ENCODE assay signal across 8 cellular contexts in genomic region chr10:3091346-3091787, GRCh38. TPM values are rescaled to one million over a fixed set of nuclear protein-coding genes. Genes with fewer than 3 reads are reported as not detected.
DNase-seq lines count a peak whose midpoint lies in the region; ATAC-seq and TF ChIP-seq lines count a peak whose summit lies in the region.

No MANE protein-coding gene starts in this region.

- DNase-seq in CD4-positive, CD25-positive, alpha-beta regulatory T cell = peak in 1 of 3 donors; percentile 78
- DNase-seq in LNCaP clone FGC (ENCODE audit: low read depth) = peak; percentile 31
- DNase-seq in brain microvascular endothelial cell = peak; percentile 95
- DNase-seq in mucosa of descending colon = no peak
- DNase-seq in midbrain (lab: John Stamatoyannopoulos, UW) = no peak
- no peak for DNase-seq in NCI-H526 treated with DMSO at 0.1 percent for 48 hours (lab: John Stamatoyannopoulos, UW)

- H3K4me1 ChIP-seq in CD4-positive, CD25-positive, alpha-beta regulatory T cell (ENCODE audit: control insufficient read depth, insufficient read depth, low read length, poor library complexity, severe bottlenecking) = peaks cover 44% of the 10 kb centered on the region
- peaks cover 19% of the 10 kb centered on the region for H3K4me1 ChIP-seq in mucosa of descending colon (ENCODE audit: low read depth)

- TF ChIP-seq CTCF in LNCaP clone FGC (IDR thresholded peaks at IDR 0.05; ENCODE audit: control insufficient read depth, extremely low read depth, insufficient read depth) (no peak), brain microvascular endothelial cell (IDR thresholded peaks at IDR 0.05; ENCODE audit: low read depth, low read length, missing control alignments) (no peak), mucosa of descending colon (IDR thresholded peaks at IDR 0.05) (no peak)

- peak overlapping the region; percentile 33 for H3K27ac ChIP-seq in CD4-positive, CD25-positive, alpha-beta regulatory T cell (ENCODE audit: insufficient read depth, low read length, poor library complexity, severe bottlenecking)
- H3K27ac ChIP-seq in brain microvascular endothelial cell = peak overlapping the region; percentile 89

- intact Hi-C loops in mucosa of descending colon (cut with DNase I, micrococcal nuclease) = no loop called here

- H3K4me3 ChIP-seq in CD4-positive, CD25-positive, alpha-beta regulatory T cell (ENCODE audit: low read depth, low read length) = peak overlapping the region; percentile 44
- H3K4me3 ChIP-seq in LNCaP clone FGC (ENCODE audit: low read depth, low read length) = peak overlapping the region; percentile 26; the same call in 1 of the 2 replicates
- H3K4me3 ChIP-seq in brain microvascular endothelial cell (ENCODE audit: low read depth, low read length) = peak overlapping the region; percentile 3
- no peak overlapping the region for H3K4me3 ChIP-seq in mucosa of descending colon

- H3K27me3 Mint-ChIP-seq in CD4-positive, CD25-positive, alpha-beta regulatory T cell = no peaks in the 10 kb centered on the region

- H3K4me3 Mint-ChIP-seq in CD4-positive, CD25-positive, alpha-beta regulatory T cell = peak overlapping the region; percentile 5 to 76 (median 62)

- no peaks in the 10 kb centered on the region for H3K27me3 ChIP-seq in CD4-positive, CD25-positive, alpha-beta regulatory T cell (ENCODE audit: control insufficient read depth, insufficient read depth, low read length)
- H3K27me3 ChIP-seq in brain microvascular endothelial cell (replicated peaks) = no peaks in the 10 kb centered on the region

- H3K36me3 Mint-ChIP-seq in CD4-positive, CD25-positive, alpha-beta regulatory T cell = peaks cover 37% of the 10 kb centered on the region

- H3K27ac Mint-ChIP-seq in CD4-positive, CD25-positive, alpha-beta regulatory T cell = peak overlapping the region; percentile 67 to 90 (median 83)

- no peaks in the 10 kb centered on the region for H3K36me3 ChIP-seq in CD4-positive, CD25-positive, alpha-beta regulatory T cell (ENCODE audit: control insufficient read depth, insufficient read depth, low read length)
- H3K36me3 ChIP-seq in brain microvascular endothelial cell (replicated peaks) (peaks cover 4% of the 10 kb centered on the region), mucosa of descending colon (ENCODE audit: low read depth) (no peaks in the 10 kb centered on the region)

- ATAC-seq in CD4-positive, CD25-positive, alpha-beta regulatory T cell (ENCODE audit: low read depth in 2 of 2) = peak in 1 of 2 donors; percentile 18
- peak; percentile 27 for ATAC-seq in mucosa of descending colon
- no peak for ATAC-seq in HG03159 (IDR thresholded peaks at IDR 0.05; ENCODE audit: unreplicated experiment)
- ATAC-seq in HG03135 (IDR thresholded peaks at IDR 0.05; ENCODE audit: unreplicated experiment) = no peak

- in situ Hi-C loops in brain microvascular endothelial cell (cut with HindIII; ENCODE audit: low pct_ligation_motif_present, low sequenced_read_pairs) = no loop called here

- H3K9me3 ChIP-seq in CD4-positive, CD25-positive, alpha-beta regulatory T cell (ENCODE audit: control insufficient read depth in 2 of 2, low read length in 2 of 2) = no peaks in the 10 kb centered on the region
- H3K9me3 ChIP-seq in mucosa of descending colon = no peaks in the 10 kb centered on the region

- peaks cover 27 to 70% (median 53%) of the 10 kb centered on the region in 4 donors for H3K4me1 Mint-ChIP-seq in CD4-positive, CD25-positive, alpha-beta regulatory T cell

- H3K9me3 Mint-ChIP-seq in CD4-positive, CD25-positive, alpha-beta regulatory T cell = no peaks in the 10 kb centered on the region

RNA-seq across cellular contexts. Expression of gene PFKP, which starts 24.0 kb away (rescaled TPM):
- total RNA-seq in CD4-positive, CD25-positive, alpha-beta regulatory T cell = 103 TPM
- polyA plus RNA-seq in CD4-positive, CD25-positive, alpha-beta regulatory T cell = 10 to 100 TPM; 43.1 to 56.8 (median 50.5) TPM
- 100 to 1,000 TPM in 2 of 3 donors, 10 to 100 TPM in 1; 76.1 to 117 (median 100) TPM for total RNA-seq in mucosa of descending colon

Comparison
In these comparisons a context has a peak if more than half of its experiments do, and no peak if none do; other contexts are left out.
1. DNase-seq: peak in LNCaP clone FGC (single experiment) and brain microvascular endothelial cell (single experiment); none in mucosa of descending colon (0 of 3), midbrain (single experiment) and NCI-H526 treated with DMSO at 0.1 percent for 48 hours (single experiment).